In genomic region chr12:18646307-18646706, GRCh38 we compare ENCODE assay signal across 29 cellular contexts.
"Had no signal": no experiment of that assay in that cellular context is flagged by ENCODE, and none has a peak within 500 bp of the region (broad histone marks: within the 10 kb centered on the region; RNA-seq: fewer than 3 reads in every experiment).

No MANE protein-coding gene starts in this region.

- H3K4me1 ChIP-seq: colonic mucosa, lower lobe of right lung, psoas muscle, tibial nerve, upper lobe of left lung had no signal

- H3K27me3 ChIP-seq: colonic mucosa, ovary, tibial nerve, upper lobe of left lung had no signal

- H3K9me3 ChIP-seq: colonic mucosa, lower lobe of right lung, ovary, psoas muscle, thoracic aorta, tibial nerve, upper lobe of left lung had no signal

- H3K4me1 Mint-ChIP-seq: immature natural killer cell; naive B cell; stimulated activated naive B cell treated with anti-CD40 and anti-IgM and Interleukin-4, amounts not matched to agents 10 μg/mL and 1 μg/mL and 100 μg/mL, for 72 hours had no signal

- DNase-seq: colonic mucosa; effector CD8-positive, alpha-beta T cell; endodermal cell; foreskin melanocyte; hypothalamus; immature natural killer cell; islet precursor cell; kidney glomerular epithelial cell; left ventricle myocardium superior; lower lobe of right lung; naive B cell; nucleus accumbens; ovary; posterior cingulate gyrus; psoas muscle; right cardiac atrium; stimulated activated CD4-positive, alpha-beta T cell treated with anti-CD3 and anti-CD28 coated beads, Interleukin-15, amount 100 ng/mL, for 24 hours; stimulated activated CD4-positive, alpha-beta T cell treated with anti-CD3 and anti-CD28 coated beads, Interleukin-2, amount 100 ng/mL, for 48 hours; stimulated activated naive B cell treated with anti-CD40 and anti-IgM and Interleukin-4, amounts not matched to agents 10 μg/mL and 1 μg/mL and 100 μg/mL, for 72 hours; upper lobe of left lung had no signal

- H3K4me3 ChIP-seq: colonic mucosa, lower lobe of right lung, ovary, psoas muscle, skin epidermis, thoracic aorta, tibial nerve, upper lobe of left lung had no signal

- ATAC-seq: esophagus mucosa; left ventricle myocardium superior; lower lobe of right lung; natural killer cell treated with Interleukin-12 subunit alpha and Interleukin-12 subunit beta and Interleukin-15 and Interleukin-18, amount 100 ng/mL, for 72 hours; psoas muscle; right cardiac atrium; stimulated activated naive B cell treated with anti-CD40 and anti-IgM and Interleukin-4, amounts not matched to agents 10 μg/mL and 1 μg/mL and 100 μg/mL, for 72 hours had no signal

- H3K27ac Mint-ChIP-seq: dendritic cell treated with granulocyte-macrophage colony-stimulating factor and Interleukin-4, amounts not matched to agents 40 ng/mL and 50 ng/mL, for 4 days; endodermal cell; immature natural killer cell; naive B cell; natural killer cell treated with Interleukin-12 subunit alpha and Interleukin-12 subunit beta and Interleukin-15 and Interleukin-18, amount 100 ng/mL, for 72 hours; stimulated activated naive B cell treated with anti-CD40 and anti-IgM and Interleukin-4, amounts not matched to agents 10 μg/mL and 1 μg/mL and 100 μg/mL, for 72 hours; stimulated activated naive CD8-positive, alpha-beta T cell treated with anti-CD3 and anti-CD28 coated beads, Interleukin-15, Interleukin-2, amounts not matched to agents 100 ng/mL and 50 ng/mL, for 24 hours had no signal

- H3K27ac ChIP-seq: colonic mucosa, epithelial cell of prostate, lower lobe of right lung, ovary, psoas muscle, skin epidermis, thoracic aorta, tibial nerve, upper lobe of left lung had no signal

- FAIRE-seq: urothelium cell line had no signal

- H3K36me3 Mint-ChIP-seq: naive B cell; natural killer cell treated with Interleukin-12 subunit alpha and Interleukin-12 subunit beta and Interleukin-15 and Interleukin-18, amount 100 ng/mL, for 72 hours; stimulated activated naive B cell treated with anti-CD40 and anti-IgM and Interleukin-4, amounts not matched to agents 10 μg/mL and 1 μg/mL and 100 μg/mL, for 72 hours had no signal

- H3K4me3 Mint-ChIP-seq: dendritic cell treated with granulocyte-macrophage colony-stimulating factor and Interleukin-4, amounts not matched to agents 40 ng/mL and 50 ng/mL, for 4 days; endodermal cell; immature natural killer cell; naive B cell; natural killer cell treated with Interleukin-12 subunit alpha and Interleukin-12 subunit beta and Interleukin-15 and Interleukin-18, amount 100 ng/mL, for 72 hours; stimulated activated naive B cell treated with anti-CD40 and anti-IgM and Interleukin-4, amounts not matched to agents 10 μg/mL and 1 μg/mL and 100 μg/mL, for 72 hours; stimulated activated naive CD8-positive, alpha-beta T cell treated with anti-CD3 and anti-CD28 coated beads, Interleukin-15, Interleukin-2, amounts not matched to agents 100 ng/mL and 50 ng/mL, for 24 hours had no signal

- H3K9me3 Mint-ChIP-seq: endodermal cell; stimulated activated naive CD8-positive, alpha-beta T cell treated with anti-CD3 and anti-CD28 coated beads, Interleukin-15, Interleukin-2, amounts not matched to agents 100 ng/mL and 50 ng/mL, for 24 hours had no signal

- H3K27me3 Mint-ChIP-seq: dendritic cell treated with granulocyte-macrophage colony-stimulating factor and Interleukin-4, amounts not matched to agents 40 ng/mL and 50 ng/mL, for 4 days; naive B cell; natural killer cell treated with Interleukin-12 subunit alpha and Interleukin-12 subunit beta and Interleukin-15 and Interleukin-18, amount 100 ng/mL, for 72 hours; stimulated activated naive B cell treated with anti-CD40 and anti-IgM and Interleukin-4, amounts not matched to agents 10 μg/mL and 1 μg/mL and 100 μg/mL, for 72 hours; stimulated activated naive CD8-positive, alpha-beta T cell treated with anti-CD3 and anti-CD28 coated beads, Interleukin-15, Interleukin-2, amounts not matched to agents 100 ng/mL and 50 ng/mL, for 24 hours had no signal

- H3K36me3 ChIP-seq: colonic mucosa, lower lobe of right lung, ovary, thoracic aorta, tibial nerve, upper lobe of left lung had no signal
